In genomic region chr5:151651997-151652645, GRCh38 we compare ENCODE assay signal across 8 cellular contexts. TPM values are rescaled to one million over a fixed set of nuclear protein-coding genes. Genes with fewer than 3 reads are reported as not detected.
DNase-seq lines count a peak whose midpoint lies in the region; ATAC-seq and TF ChIP-seq lines count a peak whose summit lies in the region.

No MANE protein-coding gene starts in this region.

- no peaks in the 10 kb centered on the region for H3K27me3 ChIP-seq in AG04450 (ENCODE audit: control insufficient read depth, insufficient read depth, low read length)

- H3K27me3 Mint-ChIP-seq in brain, result peaks cover 19% of the 10 kb centered on the region

- no peak overlapping the region for H3K27ac ChIP-seq in AG04450 (ENCODE audit: low read depth, low read length)

- no peak overlapping the region for H3K27ac Mint-ChIP-seq in brain

- no peak overlapping the region for H3K4me3 Mint-ChIP-seq in brain

- DNase-seq in AG04450 (ENCODE audit: low read depth, low spot score), result no peak
- DNase-seq in NCI-H2107 treated with DMSO at 0.1 percent for 48 hours (lab: John Stamatoyannopoulos, UW; ENCODE audit: unreplicated experiment), result peak; percentile 8
- peak; percentile 78 for DNase-seq in UCSD-AML1 (lab: John Stamatoyannopoulos, UW; ENCODE audit: unreplicated experiment)
- peak; percentile 88 for DNase-seq in inferior parietal cortex (ENCODE audit: extremely low spot score)
- DNase-seq in stimulated activated CD4-positive, alpha-beta T cell treated with anti-CD3 and anti-CD28 coated beads, Interleukin-1b, Interleukin-23, amount 100 ng/mL, for 1 hour (ENCODE audit: low read depth in 2 of 2), result peak; percentile 29 to 46

- no peaks in the 10 kb centered on the region for H3K9me3 ChIP-seq in AG04450 (ENCODE audit: control insufficient read depth, insufficient read depth, low read length)

- no peaks in the 10 kb centered on the region for H3K9me3 Mint-ChIP-seq in brain

- CTCF ChIA-PET in AG04450 (lab: Charles Lee), result interaction anchor here (0.6 to 5.0 kb wide), 78 partner anchors 8 to 851 kb away, joined by 3 to 101 read pairs (median 5); partner anchors contain the start of genes ATOX1, G3BP1, GM2A and SLC36A1

- TF ChIP-seq CTCF in AG04450 (IDR thresholded peaks at IDR 0.05; ENCODE audit: low read depth, low read length), result peak; percentile 95
- peak; percentile 93 to 96 for TF ChIP-seq CTCF in brain (conservative IDR thresholded peaks at IDR 0.05)

- POLR2A ChIA-PET in AG04450 (lab: Yijun Ruan, JAX), result interaction anchor here (0.7 to 1.2 kb wide), 5 partner anchors 9 to 205 kb away, joined by 3 to 11 read pairs (median 5); partner anchors contain the start of genes G3BP1, SLC36A1 and SPARC

- H3K36me3 Mint-ChIP-seq in brain, result no peaks in the 10 kb centered on the region

- ATAC-seq in GM18519 (IDR thresholded peaks at IDR 0.05; ENCODE audit: low FRiP score, unreplicated experiment) (peak; percentile 96), HG03025 (IDR thresholded peaks at IDR 0.05; ENCODE audit: low FRiP score, unreplicated experiment) (peak; percentile 89)

- H3K4me1 Mint-ChIP-seq in brain, result peaks cover 7% of the 10 kb centered on the region

- H3K4me3 ChIP-seq in AG04450 (ENCODE audit: low read depth, low read length), result no peak overlapping the region

RNA-seq across cellular contexts. Expression of gene SPARC, which starts 34.6 kb away (rescaled TPM):
- polyA plus RNA-seq in AG04450 (2011; rRNA removed) (5,773 and 5,780 TPM in 2 replicates), brain (ENCODE audit: insufficient read depth, low read depth, low replicate concordance) (920 TPM)
- polyA minus RNA-seq in AG04450 (2011; rRNA and poly(A)+ RNA removed), result 4,970 and 6,372 TPM in 2 replicates
